ENCODE assay signal across 8 cellular contexts in genomic region chr11:59171508-59172322, GRCh38. TPM values are rescaled to one million over a fixed set of nuclear protein-coding genes. Genes with fewer than 3 reads are reported as not detected.
A peak's percentile ranks its signal among the peaks of the same experiment; 100 is the strongest.
DNase-seq lines count a peak whose midpoint lies in the region; ATAC-seq and TF ChIP-seq lines count a peak whose summit lies in the region.

DTX4 (plus strand) TSS chr11:59172132; CDS start chr11:59172596, 464 bp downstream.

- peak; percentile 83 for DNase-seq in ACHN
- DNase-seq in NCI-H2171 treated with DMSO at 0.1 percent for 48 hours (lab: John Stamatoyannopoulos, UW) = peak; percentile 63
- peak; percentile 96 for DNase-seq in WTC11 (ENCODE audit: low spot score)
- DNase-seq in caudate nucleus (lab: John Stamatoyannopoulos, UW) = peak; percentile 34 to 97 (median 88)
- peak; percentile 91 for DNase-seq in iris pigment epithelial cell (ENCODE audit: low read depth)
- DNase-seq in stimulated activated CD4-positive, alpha-beta T cell treated with anti-CD3 and anti-CD28 coated beads, Interleukin-12 subunit alpha, Interleukin-12 subunit beta, amount 100 ng/mL, for 24 hours (ENCODE audit: low read depth in 2 of 2) = peak; percentile 79 to 92

- no peaks in the 10 kb centered on the region for H3K9me3 Mint-ChIP-seq in WTC11

- CTCF ChIA-PET in WTC11 (lab: Charles Lee) = interaction anchor here (0.6 to 14.2 kb wide), 59 partner anchors 11 to 1330 kb away, joined by 3 to 382 read pairs (median 4); partner anchors contain the start of genes FAM111B, OR5A1, OR5A2 and PATL1

- H3K4me3 Mint-ChIP-seq in WTC11 = peak within 1 kb of the TSS; percentile 90

- peak; percentile 83 for TF ChIP-seq CTCF in WTC11 (IDR thresholded peaks at IDR 0.05)

- POLR2A ChIA-PET in WTC11 (lab: Charles Lee) = interaction anchor here (0.8 to 1.8 kb wide), 6 partner anchors 13 to 497 kb away, joined by 3 to 8 read pairs (median 4); partner anchors contain the start of gene PATL1

- H3K27me3 Mint-ChIP-seq in WTC11 (ENCODE audit: low read depth) = peaks cover 4% of the 10 kb centered on the region; the same call in 1 of the 2 replicates

- peak within 1 kb of the TSS; percentile 97 for H3K27ac ChIP-seq in caudate nucleus (ENCODE audit: low read depth, low read length)

- H3K36me3 Mint-ChIP-seq in WTC11 = no peaks in the 10 kb centered on the region

- in situ Hi-C loops in ACHN (cut with HindIII; ENCODE audit: low pct_ligation_motif_present, low pct_unique_long_range_greater_than_20kb, low sequenced_read_pairs) = no loop called here

- ATAC-seq in GM18858 (IDR thresholded peaks at IDR 0.05; ENCODE audit: unreplicated experiment) (peak; percentile 59), HG03066 (IDR thresholded peaks at IDR 0.05; ENCODE audit: low read depth, unreplicated experiment) (peak; percentile 71), WTC11 (peak; percentile 58)

- peaks cover 26% of the 10 kb centered on the region for H3K4me1 Mint-ChIP-seq in WTC11

- no peak within 1 kb of the TSS for H3K27ac Mint-ChIP-seq in WTC11

TF ChIP-seq in WTC11, 78 proteins besides CTCF, POLR2A, EP300 and RAD21 (continues in another document):
- TF ChIP-seq CREB1 (CRISPR knock-in tag; IDR thresholded peaks at IDR 0.05) (no peak), MAX (CRISPR knock-in tag; IDR thresholded peaks at IDR 0.05) (peak; percentile 69), E2F1 (CRISPR knock-in tag; IDR thresholded peaks at IDR 0.05) (no peak), FOXP4 (CRISPR knock-in tag; IDR thresholded peaks at IDR 0.05) (peak; percentile 67; the same call in 1 of the 2 replicates), RORB (CRISPR knock-in tag; IDR thresholded peaks at IDR 0.05) (no peak), NFATC4 (CRISPR knock-in tag; IDR thresholded peaks at IDR 0.05) (no peak), NFYB (CRISPR knock-in tag; conservative IDR thresholded peaks at IDR 0.05; ENCODE audit: low read depth) (0 out of 2 replicates have a peak, but pooled peaks have one; percentile 10), GABPB1 (CRISPR knock-in tag; IDR thresholded peaks at IDR 0.05) (peak; percentile 19; the same call in 1 of the 2 replicates), ZNF232 (CRISPR knock-in tag; IDR thresholded peaks at IDR 0.05) (0 out of 2 replicates have a peak, but pooled peaks have one; percentile 64), ZNF121 (CRISPR knock-in tag; IDR thresholded peaks at IDR 0.05) (peak; percentile 78), ZNF281 (CRISPR knock-in tag; IDR thresholded peaks at IDR 0.05) (no peak), EMX1 (CRISPR knock-in tag; IDR thresholded peaks at IDR 0.05) (no peak), PREB (CRISPR knock-in tag; IDR thresholded peaks at IDR 0.05; ENCODE audit: borderline replicate concordance) (no peak), NR2C2 (CRISPR knock-in tag; IDR thresholded peaks at IDR 0.05) (no peak), ZNF138 (CRISPR knock-in tag; conservative IDR thresholded peaks at IDR 0.05) (no peak), ATF1 (CRISPR knock-in tag; IDR thresholded peaks at IDR 0.05) (no peak), AR (CRISPR knock-in tag; IDR thresholded peaks at IDR 0.05) (no peak; the same call in 1 of the 2 replicates), MYBL2 (CRISPR knock-in tag; IDR thresholded peaks at IDR 0.05) (peak; percentile 55; the same call in 1 of the 2 replicates), PRRX2 (CRISPR knock-in tag; IDR thresholded peaks at IDR 0.05) (no peak), NR3C1 (CRISPR knock-in tag; conservative IDR thresholded peaks at IDR 0.05; ENCODE audit: low read depth) (no peak)

RNA-seq across cellular contexts. Expression of gene DTX4, which starts in this region (rescaled TPM):
- 12.3 to 15.5 TPM (median 12.8 TPM) in 3 replicates for total RNA-seq in WTC11 (2021)

Comparison
In these comparisons a context has a peak if more than half of its experiments do, and no peak if none do; other contexts are left out.
1. Peak in every context shown above with its lines: DNase-seq, ATAC-seq and H3K27ac ChIP-seq.